8 cellular contexts compared by ENCODE assay signal in the genomic region with DNA sequence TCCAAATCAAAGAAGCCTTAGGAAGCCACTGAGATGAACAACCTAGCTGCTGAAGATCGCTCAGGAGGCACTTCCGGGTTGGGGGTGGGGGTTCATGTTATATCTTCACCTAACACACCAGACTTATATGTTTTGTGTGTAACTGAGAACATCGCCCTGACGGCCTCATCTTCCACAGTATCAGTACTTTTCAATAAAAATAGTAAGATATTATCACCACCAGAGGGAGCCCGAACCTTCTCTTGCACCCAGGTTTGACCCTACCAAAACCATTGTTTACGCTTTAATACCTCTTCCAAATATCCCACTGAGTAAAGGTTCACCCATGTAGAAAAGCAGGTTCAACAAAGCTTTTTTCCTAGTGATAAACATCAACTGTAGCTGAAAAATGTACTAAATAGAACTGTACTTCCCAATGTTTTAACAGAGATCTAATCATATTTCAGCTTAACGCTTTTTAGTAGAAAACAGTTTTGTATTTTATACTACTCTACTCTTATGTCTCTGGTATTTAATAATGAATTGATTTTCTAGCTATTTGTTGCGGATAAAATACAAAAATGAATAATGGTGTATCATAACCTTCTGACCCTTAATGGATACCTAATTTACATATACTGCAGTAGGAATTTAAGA.
DNase-seq lines count a peak whose midpoint lies in the region; ATAC-seq and TF ChIP-seq lines count a peak whose summit lies in the region.

No MANE protein-coding gene starts in this region.

- ATAC-seq in GM21529 (IDR thresholded peaks at IDR 0.05; ENCODE audit: unreplicated experiment) = peak; percentile 92
- ATAC-seq in stimulated activated naive B cell treated with anti-CD40 and anti-IgM and Interleukin-4, amounts not matched to agents 10 μg/mL and 1 μg/mL and 100 μg/mL, for 72 hours (replicated peaks) = peak; percentile 78 to 90

- no peaks in the 10 kb centered on the region for H3K36me3 Mint-ChIP-seq in immature natural killer cell
- H3K36me3 Mint-ChIP-seq in stimulated activated naive B cell treated with anti-CD40 and anti-IgM and Interleukin-4, amounts not matched to agents 10 μg/mL and 1 μg/mL and 100 μg/mL, for 72 hours = peaks cover 2 to 3% of the 10 kb centered on the region in 2 donors

- peaks cover 0 to 2% (median 0%) of the 10 kb centered on the region in 3 donors for H3K27me3 Mint-ChIP-seq in immature natural killer cell (ENCODE audit: low read depth in 3 of 3)
- H3K27me3 Mint-ChIP-seq in stimulated activated naive B cell treated with anti-CD40 and anti-IgM and Interleukin-4, amounts not matched to agents 10 μg/mL and 1 μg/mL and 100 μg/mL, for 72 hours = peaks cover 12 to 19% of the 10 kb centered on the region in 2 donors

- no peak overlapping the region for H3K4me3 Mint-ChIP-seq in immature natural killer cell
- H3K4me3 Mint-ChIP-seq in stimulated activated naive B cell treated with anti-CD40 and anti-IgM and Interleukin-4, amounts not matched to agents 10 μg/mL and 1 μg/mL and 100 μg/mL, for 72 hours = no peak overlapping the region

- H3K9me3 ChIP-seq in HUES64 (ENCODE audit: insufficient read depth, low read depth, low read length) (no peaks in the 10 kb centered on the region), OCI-LY1 (ENCODE audit: low read length) (no peaks in the 10 kb centered on the region)

- H3K9me3 Mint-ChIP-seq in immature natural killer cell = peaks cover 0 to 3% (median 0%) of the 10 kb centered on the region in 6 donors
- no peaks in the 10 kb centered on the region for H3K9me3 Mint-ChIP-seq in stimulated activated naive B cell treated with anti-CD40 and anti-IgM and Interleukin-4, amounts not matched to agents 10 μg/mL and 1 μg/mL and 100 μg/mL, for 72 hours

- no peaks in the 10 kb centered on the region for H3F3A ChIP-seq in OCI-LY1 (ENCODE audit: insufficient read depth, low read length)

- H3K4me2 ChIP-seq in OCI-LY1 (ENCODE audit: low read length) = peak overlapping the region; percentile 41; the same call in 1 of the 2 replicates

- H3K4me3 ChIP-seq in HUES64 (ENCODE audit: low read length) = 0 out of 2 replicates have a peak overlapping the region, but pooled peaks have one; percentile 20
- no peak overlapping the region for H3K4me3 ChIP-seq in OCI-LY1 (ENCODE audit: low read depth, low read length, poor library complexity, severe bottlenecking)
- H3K4me3 ChIP-seq in astrocyte of the spinal cord (ENCODE audit: low read depth, low read length) = no peak overlapping the region

- H3K27ac Mint-ChIP-seq in immature natural killer cell = no peak overlapping the region
- no peak overlapping the region for H3K27ac Mint-ChIP-seq in stimulated activated naive B cell treated with anti-CD40 and anti-IgM and Interleukin-4, amounts not matched to agents 10 μg/mL and 1 μg/mL and 100 μg/mL, for 72 hours

- peak; percentile 9 for DNase-seq in NK-92 treated with Interleukin-12 subunit alpha and Interleukin-12 subunit beta, amount 100 ng/mL, for 24 hours (lab: John Stamatoyannopoulos, UW)
- DNase-seq in NK-92 (lab: John Stamatoyannopoulos, UW; ENCODE audit: unreplicated experiment) = no peak
- DNase-seq in astrocyte of the spinal cord (ENCODE audit: low read depth, low spot score) = peak; percentile 48
- peak; percentile 31 to 51 (median 40) for DNase-seq in immature natural killer cell
- DNase-seq in stimulated activated naive B cell treated with anti-CD40 and anti-IgM and Interleukin-4, amounts not matched to agents 10 μg/mL and 1 μg/mL and 100 μg/mL, for 72 hours = peak; percentile 11

- no peaks in the 10 kb centered on the region for H3K79me2 ChIP-seq in OCI-LY1 (ENCODE audit: insufficient read depth, low read length)

- peak; percentile 82 for TF ChIP-seq CTCF in OCI-LY1 (IDR thresholded peaks at IDR 0.05; ENCODE audit: low read length)
- TF ChIP-seq CTCF in astrocyte of the spinal cord (IDR thresholded peaks at IDR 0.05; ENCODE audit: low read depth, low read length) = peak; percentile 54

- no peaks in the 10 kb centered on the region for H3K9me2 ChIP-seq in OCI-LY1 (ENCODE audit: low read depth, low read length)

- no peaks in the 10 kb centered on the region for H4K20me1 ChIP-seq in OCI-LY1 (ENCODE audit: insufficient read depth, low read length)

- H3K9ac ChIP-seq in HUES64 (ENCODE audit: low read depth, low read length) (no peak overlapping the region), OCI-LY1 (ENCODE audit: low read length) (no peak overlapping the region)

- H3K36me3 ChIP-seq in HUES64 (ENCODE audit: insufficient read depth, low read length) = no peaks in the 10 kb centered on the region
- no peaks in the 10 kb centered on the region for H3K36me3 ChIP-seq in OCI-LY1 (ENCODE audit: insufficient read depth, low read length)

- in situ Hi-C loops in astrocyte of the spinal cord (cut with HindIII; ENCODE audit: low sequenced_read_pairs) = no loop called here

- H3K4me1 ChIP-seq in HUES64 (ENCODE audit: insufficient read depth, low read length) (peaks cover 3% of the 10 kb centered on the region; the same call in 1 of the 2 replicates), OCI-LY1 (ENCODE audit: insufficient read depth, low read length, severe bottlenecking) (peaks cover 22% of the 10 kb centered on the region)

- H2AFZ ChIP-seq in OCI-LY1 (ENCODE audit: low read length) = peak overlapping the region; percentile 95

- no peaks in the 10 kb centered on the region for H3K27me3 ChIP-seq in HUES64 (ENCODE audit: insufficient read depth, low read length)
- H3K27me3 ChIP-seq in OCI-LY1 (ENCODE audit: insufficient read depth, low read length) = no peaks in the 10 kb centered on the region

- H3K4me1 Mint-ChIP-seq in immature natural killer cell = peaks cover 0 to 6% of the 10 kb centered on the region in 2 donors
- H3K4me1 Mint-ChIP-seq in stimulated activated naive B cell treated with anti-CD40 and anti-IgM and Interleukin-4, amounts not matched to agents 10 μg/mL and 1 μg/mL and 100 μg/mL, for 72 hours = peaks cover 2 to 7% of the 10 kb centered on the region in 2 donors

- 24% methylated on average over 2 of the region's 8 CpGs for WGBS in HUES64

- H3K27ac ChIP-seq in HUES64 (ENCODE audit: low read depth, low read length) = no peak overlapping the region
- H3K27ac ChIP-seq in OCI-LY1 (ENCODE audit: low read depth, low read length, poor library complexity, severe bottlenecking) = no peak overlapping the region
